Comparison of ENCODE assay signal across 25 cellular contexts in the genomic region with DNA sequence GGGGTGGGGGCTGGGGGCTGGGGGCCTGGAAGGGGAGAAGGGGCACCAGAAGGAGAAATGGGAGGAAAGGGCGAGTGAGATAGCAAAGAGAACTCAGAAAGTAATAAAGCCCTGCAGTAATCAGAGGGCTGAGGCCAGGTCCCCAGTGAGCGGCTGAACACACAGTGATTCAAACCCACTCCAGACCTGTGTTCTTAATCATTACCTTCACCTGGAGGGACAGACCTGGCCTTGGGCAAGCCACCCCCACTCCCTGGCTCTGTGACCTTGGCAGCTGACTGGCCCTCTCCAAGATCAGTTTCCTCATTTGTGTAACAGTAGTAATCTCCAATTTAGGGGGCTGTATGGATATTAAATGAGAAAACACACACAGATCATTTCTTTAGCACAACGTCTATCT.
"Had no signal": no experiment of that assay in that cellular context is flagged by ENCODE, and none has a peak within 500 bp of the region (broad histone marks: within the 10 kb centered on the region; RNA-seq: fewer than 3 reads in every experiment).

No MANE protein-coding gene starts in this region.

- H3K27me3 Mint-ChIP-seq: activated naive CD8-positive, alpha-beta T cell; stimulated activated naive B cell treated with anti-CD40 and anti-IgM and Interleukin-4, amounts not matched to agents 10 μg/mL and 1 μg/mL and 100 μg/mL, for 72 hours had no signal

- H3K9me3 ChIP-seq: colonic mucosa, esophagus squamous epithelium, heart right ventricle, suprapubic skin, tibial nerve had no signal

- H3K4me3 Mint-ChIP-seq: activated naive CD8-positive, alpha-beta T cell; natural killer cell; stimulated activated naive B cell treated with anti-CD40 and anti-IgM and Interleukin-4, amounts not matched to agents 10 μg/mL and 1 μg/mL and 100 μg/mL, for 72 hours; T-helper 1 cell treated with Interleukin-12 subunit alpha and Interleukin-12 subunit beta and Interleukin-4 antibody, amounts not matched to agents 30 μg/mL and 1 μg/mL, for 36 hours had no signal

- H3K36me3 ChIP-seq: colonic mucosa, esophagus squamous epithelium, heart right ventricle, suprapubic skin, tibial nerve had no signal

- H3K4me1 ChIP-seq: colonic mucosa, esophagus squamous epithelium, heart right ventricle, suprapubic skin, tibial nerve had no signal

- DNase-seq: activated CD4-positive, alpha-beta T cell treated with anti-CD3 and anti-CD28 coated beads for 48 hours; activated CD4-positive, alpha-beta T cell treated with anti-CD3 and anti-CD28 coated beads, Interleukin-2, amount 50 U/mL, for 48 hours; activated CD8-positive, alpha-beta memory T cell treated with anti-CD3 and anti-CD28 coated beads for 24 hours; activated effector memory CD4-positive, alpha-beta T cell treated with Interleukin-2 at 50 U/mL for 16 hours; activated naive CD4-positive, alpha-beta T cell treated with Interleukin-2 at 50 U/mL for 16 hours; anterior cingulate cortex; cerebellar nuclear complex; colonic mucosa; effector CD8-positive, alpha-beta T cell; esophagus squamous epithelium; foreskin melanocyte; mammary epithelial cell; natural killer cell; stimulated activated CD4-positive, alpha-beta T cell treated with anti-CD3 and anti-CD28 coated beads, Interleukin-1b, Interleukin-23, amount 100 ng/mL, for 48 hours; stimulated activated naive B cell treated with anti-CD40 and anti-IgM and Interleukin-4, amounts not matched to agents 10 μg/mL and 1 μg/mL and 100 μg/mL, for 72 hours; T-helper 9 cell had no signal

- H3K27ac Mint-ChIP-seq: activated naive CD8-positive, alpha-beta T cell; natural killer cell; stimulated activated naive B cell treated with anti-CD40 and anti-IgM and Interleukin-4, amounts not matched to agents 10 μg/mL and 1 μg/mL and 100 μg/mL, for 72 hours; T-helper 1 cell treated with Interleukin-12 subunit alpha and Interleukin-12 subunit beta and Interleukin-4 antibody, amounts not matched to agents 30 μg/mL and 1 μg/mL, for 36 hours had no signal

- ATAC-seq: activated CD4-positive, CD25-positive, alpha-beta regulatory T cell treated with anti-CD3 and anti-CD28 coated beads, Interleukin-2, amount 50 U/mL, for 24 hours; natural killer cell; stimulated activated naive B cell treated with anti-CD40 and anti-IgM and Interleukin-4, amounts not matched to agents 10 μg/mL and 1 μg/mL and 100 μg/mL, for 72 hours had no signal

- H3K27ac ChIP-seq: colonic mucosa, epithelial cell of prostate, esophagus squamous epithelium, heart right ventricle, suprapubic skin, tibial nerve, VCaP had no signal

- H3K9me3 Mint-ChIP-seq: natural killer cell; T-helper 1 cell treated with Interleukin-12 subunit alpha and Interleukin-12 subunit beta and Interleukin-4 antibody, amounts not matched to agents 30 μg/mL and 1 μg/mL, for 36 hours had no signal

- H3K4me3 ChIP-seq: colonic mucosa, esophagus squamous epithelium, heart right ventricle, smooth muscle cell, suprapubic skin, tibial nerve had no signal

- H3K36me3 Mint-ChIP-seq: natural killer cell had no signal

- H3K27me3 ChIP-seq: colonic mucosa, esophagus squamous epithelium, heart right ventricle, suprapubic skin, tibial nerve had no signal

- H3K4me2 ChIP-seq: smooth muscle cell had no signal

- H3K4me1 Mint-ChIP-seq: stimulated activated naive B cell treated with anti-CD40 and anti-IgM and Interleukin-4, amounts not matched to agents 10 μg/mL and 1 μg/mL and 100 μg/mL, for 72 hours had no signal
